9 cellular contexts compared by ENCODE assay signal in genomic region chr18:31683968-31684278, GRCh38. TPM values are rescaled to one million over a fixed set of nuclear protein-coding genes. Genes with fewer than 3 reads are reported as not detected.
DNase-seq lines count a peak whose midpoint lies in the region; ATAC-seq and TF ChIP-seq lines count a peak whose summit lies in the region.
"Had no signal": no experiment of that assay in that cellular context is flagged by ENCODE, and none has a peak within 500 bp of the region (broad histone marks: within the 10 kb centered on the region; RNA-seq: fewer than 3 reads in every experiment).

No MANE protein-coding gene starts in this region.

- H3K4me3 Mint-ChIP-seq in osteocyte (ENCODE audit: unreplicated experiment), result peak overlapping the region; percentile 92

- H3K36me3 ChIP-seq in DOHH2 (ENCODE audit: control insufficient read depth, low read length) (no peaks in the 10 kb centered on the region), PC-3 (ENCODE audit: low read depth, low read length) (no peaks in the 10 kb centered on the region)

- POLR2A ChIA-PET in PC-3 (lab: Charles Lee; ENCODE audit: unreplicated experiment), result no interaction called here

- H3F3A ChIP-seq in DOHH2 (ENCODE audit: control insufficient read depth, insufficient read depth), result peaks cover 8% of the 10 kb centered on the region; the same call in 1 of the 2 replicates
- no peaks in the 10 kb centered on the region for H3F3A ChIP-seq in PC-3 (ENCODE audit: low read length, unreplicated experiment)

- H3K27ac ChIP-seq in DOHH2 (ENCODE audit: low read depth, low read length), result peak overlapping the region; percentile 19; the same call in 1 of the 2 replicates
- H3K27ac ChIP-seq in PC-3 (ENCODE audit: low read length), result no peak overlapping the region

- H3K27me3 ChIP-seq in DOHH2 (ENCODE audit: control insufficient read depth, low read length) (peaks cover 3% of the 10 kb centered on the region; the same call in 1 of the 2 replicates), PC-3 (ENCODE audit: low read length) (no peaks in the 10 kb centered on the region)

- ATAC-seq in PC-3 (no peak), HG03354 (IDR thresholded peaks at IDR 0.05; ENCODE audit: poor library complexity, severe bottlenecking, unreplicated experiment) (no peak)

- H3K9ac ChIP-seq in PC-3 (ENCODE audit: low read length), result peak overlapping the region; percentile 20; the same call in 1 of the 2 replicates

- no peaks in the 10 kb centered on the region for H4K20me1 ChIP-seq in DOHH2 (ENCODE audit: control insufficient read depth, insufficient read depth, low read depth, low read length)
- H4K20me1 ChIP-seq in PC-3 (ENCODE audit: low read length), result no peaks in the 10 kb centered on the region

- no peaks in the 10 kb centered on the region for H3K9me3 Mint-ChIP-seq in osteocyte (ENCODE audit: unreplicated experiment)

- CTCF ChIA-PET in PC-3 (lab: Charles Lee), result no interaction called here

- intact Hi-C loops in PC-3 (cut with micrococcal nuclease), result loop anchor here (5.0 kb wide), 1 partner anchor 37 kb away; no protein-coding TSS in a partner anchor

- in situ Hi-C loops in GM13976 (cut with MboI; ENCODE audit: low sequenced_read_pairs, unreplicated experiment), result no loop called here

- no peak for DNase-seq in PC-3
- DNase-seq in epithelial cell of esophagus (ENCODE audit: low read depth), result peak; percentile 49
- no peak for DNase-seq in osteocyte (ENCODE audit: extremely low spot score, unreplicated experiment)
- no peak for DNase-seq in DMS 273 treated with DMSO at 0.1 percent for 48 hours (lab: John Stamatoyannopoulos, UW)
- no peak for DNase-seq in GM13976 (ENCODE audit: low spot score)
- no peak for DNase-seq in AG08395 (ENCODE audit: low spot score)
- DNase-seq: SIG-M5 had no signal

- H3K27me3 Mint-ChIP-seq in osteocyte (ENCODE audit: unreplicated experiment), result no peaks in the 10 kb centered on the region

- H3K9me2 ChIP-seq in DOHH2 (replicated peaks; ENCODE audit: control insufficient read depth, low read length) (no peaks in the 10 kb centered on the region), PC-3 (replicated peaks; ENCODE audit: low read length) (no peaks in the 10 kb centered on the region)

- peak overlapping the region; percentile 79 for H3K27ac Mint-ChIP-seq in osteocyte (ENCODE audit: unreplicated experiment)

- H3K4me2 ChIP-seq in DOHH2 (ENCODE audit: low read length) (peak overlapping the region; percentile 78), PC-3 (ENCODE audit: low read length) (peak overlapping the region; percentile 83)

- peaks cover 16% of the 10 kb centered on the region for H3K4me1 Mint-ChIP-seq in osteocyte (ENCODE audit: unreplicated experiment)

- no peaks in the 10 kb centered on the region for H3K36me3 Mint-ChIP-seq in osteocyte (ENCODE audit: unreplicated experiment)

- no peaks in the 10 kb centered on the region for H3K9me3 ChIP-seq in DOHH2 (ENCODE audit: control insufficient read depth, insufficient read depth, low read length)
- no peaks in the 10 kb centered on the region for H3K9me3 ChIP-seq in PC-3 (ENCODE audit: low read length)

- peak overlapping the region; percentile 73 for H2AFZ ChIP-seq in PC-3 (ENCODE audit: low read length)

- BruUV-seq in PC-3 (replicated peaks; lab: Mats Ljungman, UMichigan), result no TSS peak

- H3K4me1 ChIP-seq in DOHH2 (ENCODE audit: control insufficient read depth, low read length) (peaks cover 34% of the 10 kb centered on the region), PC-3 (ENCODE audit: insufficient read depth, low read length) (peaks cover 43% of the 10 kb centered on the region)

- H3K79me2 ChIP-seq in DOHH2 (ENCODE audit: control insufficient read depth, low read length) (peaks cover 55% of the 10 kb centered on the region), PC-3 (ENCODE audit: low read length) (no peaks in the 10 kb centered on the region)

- no peak for TF ChIP-seq CTCF in DOHH2 (IDR thresholded peaks at IDR 0.05; ENCODE audit: low read depth, low read length, poor library complexity, severe bottlenecking)
- TF ChIP-seq CTCF in PC-3 (conservative IDR thresholded peaks at IDR 0.05; ENCODE audit: low read depth, low read length), result no peak
- TF ChIP-seq CTCF in epithelial cell of esophagus (IDR thresholded peaks at IDR 0.05; ENCODE audit: insufficient read depth, low read depth, low read length, missing control alignments), result no peak
- TF ChIP-seq CTCF in osteocyte (IDR thresholded peaks at IDR 0.05), result no peak
- no peak for TF ChIP-seq CTCF in GM13976 (IDR thresholded peaks at IDR 0.05; ENCODE audit: borderline replicate concordance, control extremely low read depth, extremely low read depth, insufficient read depth, missing control alignments)

- H3K4me3 ChIP-seq in DOHH2 (ENCODE audit: low read length) (peak overlapping the region; percentile 75), PC-3 (ENCODE audit: low read length) (peak overlapping the region; percentile 77), epithelial cell of esophagus (ENCODE audit: low read length) (peak overlapping the region; percentile 58)

RNA-seq across cellular contexts. Expression of gene B4GALT6, which starts 0.5 kb away (rescaled TPM):
- total RNA-seq in PC-3 (2014; rRNA removed), result 1.4 and 2.4 TPM in 2 replicates
- total RNA-seq in osteocyte, result 13.9 and 14.4 TPM in 2 replicates
